Comparison of ENCODE assay signal across 30 cellular contexts in the genomic region with DNA sequence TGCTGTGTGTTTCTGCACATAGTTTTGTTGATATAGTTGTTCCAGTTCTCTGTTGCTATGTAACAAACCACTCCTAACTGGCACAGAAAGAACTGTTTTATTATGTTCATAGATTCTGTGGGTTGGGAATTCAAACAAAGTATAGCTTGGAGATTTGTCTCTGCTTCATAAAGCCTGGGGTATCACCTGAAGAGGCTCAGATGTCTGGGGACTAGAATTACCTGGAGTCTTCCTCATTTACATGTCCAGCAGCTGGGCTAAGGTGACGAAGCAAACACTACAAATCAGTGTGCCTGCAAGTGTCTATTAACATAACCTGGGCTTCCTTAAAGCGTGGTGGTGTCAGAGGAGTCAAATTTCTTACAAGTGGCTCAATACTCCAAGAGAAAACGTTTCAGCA.
DNase-seq lines count a peak whose midpoint lies in the region; ATAC-seq and TF ChIP-seq lines count a peak whose summit lies in the region.
"Had no signal": no experiment of that assay in that cellular context is flagged by ENCODE, and none has a peak within 500 bp of the region (broad histone marks: within the 10 kb centered on the region; RNA-seq: fewer than 3 reads in every experiment).

No MANE protein-coding gene starts in this region.

- ATAC-seq in GM19351 (IDR thresholded peaks at IDR 0.05; ENCODE audit: unreplicated experiment): no peak
- ATAC-seq in GM18517 (IDR thresholded peaks at IDR 0.05; ENCODE audit: unreplicated experiment): no peak
- ATAC-seq: A549; activated T-cell treated with anti-CD3 and anti-CD28 coated beads, Interleukin-2, amount 50 U/mL, for 72 hours had no signal

- H3K9me3 Mint-ChIP-seq in HFFc6: peaks cover 53% of the 10 kb centered on the region
- H3K9me3 Mint-ChIP-seq: activated CD4-positive, alpha-beta memory T cell treated with anti-CD3 and anti-CD28 coated beads for 36 hours; activated T-cell treated with anti-CD3 and anti-CD28 coated beads, Interleukin-2, amount 50 U/mL, for 72 hours had no signal

- peak; percentile 2 to 9 for DNase-seq in SHP77 (lab: John Stamatoyannopoulos, UW)
- DNase-seq in SHP77 treated with DMSO at 0.1 percent for 48 hours (lab: John Stamatoyannopoulos, UW): no peak
- DNase-seq in NCI-H2029 treated with DMSO at 0.1 percent for 48 hours (lab: John Stamatoyannopoulos, UW): peak; percentile 91
- DNase-seq in NCI-H748 treated with DMSO at 0.1 percent for 48 hours (lab: John Stamatoyannopoulos, UW): peak; percentile 53
- DNase-seq in HFFc6: no peak
- DNase-seq in stimulated activated CD4-positive, alpha-beta T cell treated with anti-CD3 and anti-CD28 coated beads, Interleukin-4, amount 100 ng/mL, for 4 hours: no peak
- DNase-seq: activated CD4-positive, alpha-beta memory T cell treated with anti-CD3 and anti-CD28 coated beads for 36 hours; activated CD4-positive, alpha-beta T cell treated with anti-CD3 and anti-CD28 coated beads for 1 hour; activated naive CD4-positive, alpha-beta T cell treated with Interleukin-2 at 50 U/mL for 16 hours; activated T-cell treated with anti-CD3 and anti-CD28 coated beads, Interleukin-2, amount 50 U/mL, for 72 hours; AML-193; CD4-positive, CD25-positive, alpha-beta regulatory T cell; central memory CD4-positive, alpha-beta T cell; cortex of kidney; effector memory CD4-positive, alpha-beta T cell; EL; hippocampal formation; Kasumi-1; MV-4-11; NCI-H2171; NCI-H524 treated with DMSO at 0.1 percent for 48 hours; nephron progenitor cell; Peyer's patch; retina; stimulated activated naive CD4-positive, alpha-beta T cell; SW 1271 had no signal

- no peak overlapping the region for H3K4me3 Mint-ChIP-seq in HFFc6
- H3K4me3 Mint-ChIP-seq: activated CD4-positive, alpha-beta memory T cell treated with anti-CD3 and anti-CD28 coated beads for 36 hours; activated T-cell treated with anti-CD3 and anti-CD28 coated beads, Interleukin-2, amount 50 U/mL, for 72 hours; CD4-positive, CD25-positive, alpha-beta regulatory T cell; memory B cell; nephron progenitor cell had no signal

- TF ChIP-seq CTCF in HFFc6 (IDR thresholded peaks at IDR 0.05): no peak

- H3K27ac Mint-ChIP-seq in HFFc6: no peak overlapping the region
- H3K27ac Mint-ChIP-seq: activated CD4-positive, alpha-beta memory T cell treated with anti-CD3 and anti-CD28 coated beads for 36 hours; activated T-cell treated with anti-CD3 and anti-CD28 coated beads, Interleukin-2, amount 50 U/mL, for 72 hours; CD4-positive, CD25-positive, alpha-beta regulatory T cell; memory B cell; nephron progenitor cell had no signal

- H3K36me3 Mint-ChIP-seq in HFFc6 (ENCODE audit: low read depth): 0 out of 2 replicates have a peak, but pooled peaks cover 7% of the 10 kb centered on the region
- H3K36me3 Mint-ChIP-seq: activated CD4-positive, alpha-beta memory T cell treated with anti-CD3 and anti-CD28 coated beads for 36 hours; CD4-positive, CD25-positive, alpha-beta regulatory T cell; memory B cell had no signal

- no peaks in the 10 kb centered on the region for H3K4me1 Mint-ChIP-seq in HFFc6 (ENCODE audit: low read depth)
- H3K4me1 Mint-ChIP-seq: CD4-positive, CD25-positive, alpha-beta regulatory T cell; memory B cell had no signal

- H3K27me3 Mint-ChIP-seq in HFFc6 (ENCODE audit: insufficient read depth): no peaks in the 10 kb centered on the region
- H3K27me3 Mint-ChIP-seq: activated CD4-positive, alpha-beta memory T cell treated with anti-CD3 and anti-CD28 coated beads for 36 hours; CD4-positive, CD25-positive, alpha-beta regulatory T cell; memory B cell had no signal

Comparison
In these comparisons a context has a peak if more than half of its experiments do, and no peak if none do; other contexts are left out.
1. DNase-seq: peak in SHP77 (2 of 2), NCI-H2029 treated with DMSO at 0.1 percent for 48 hours (single experiment) and NCI-H748 treated with DMSO at 0.1 percent for 48 hours (single experiment); none in SHP77 treated with DMSO at 0.1 percent for 48 hours (single experiment), HFFc6 (single experiment) and stimulated activated CD4-positive, alpha-beta T cell treated with anti-CD3 and anti-CD28 coated beads, Interleukin-4, amount 100 ng/mL, for 4 hours (0 of 2).